9 cellular contexts compared by ENCODE assay signal in the genomic region with DNA sequence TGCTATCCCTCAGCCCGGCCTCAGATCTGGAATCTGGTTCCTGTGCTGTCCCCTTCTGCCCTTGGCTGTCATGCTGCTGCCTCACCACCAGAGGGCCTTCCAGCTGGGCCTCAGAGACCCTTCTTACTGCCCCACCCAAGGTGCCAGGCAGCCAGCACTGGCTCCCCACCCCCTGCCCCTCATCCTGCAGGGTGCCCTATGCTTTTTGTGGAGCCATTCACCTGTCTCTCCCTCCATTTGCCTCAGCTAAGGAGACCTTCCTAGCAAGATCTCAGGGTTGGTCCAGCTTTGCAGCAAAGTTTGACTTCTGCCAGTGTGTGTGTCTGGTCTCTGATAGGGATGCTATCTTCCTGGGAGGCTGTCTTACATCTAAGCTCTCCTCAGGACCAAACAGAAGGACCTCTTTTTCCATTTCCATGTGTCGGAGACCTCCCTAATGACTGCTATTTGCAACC. TPM values are rescaled to one million over a fixed set of nuclear protein-coding genes. Genes with fewer than 3 reads are reported as not detected.
DNase-seq lines count a peak whose midpoint lies in the region; ATAC-seq and TF ChIP-seq lines count a peak whose summit lies in the region.
"Had no signal": no experiment of that assay in that cellular context is flagged by ENCODE, and none has a peak within 500 bp of the region (broad histone marks: within the 10 kb centered on the region; RNA-seq: fewer than 3 reads in every experiment).

No MANE protein-coding gene starts in this region.

- H3K4me3 ChIP-seq in Karpas-422 (ENCODE audit: low read length) (no peak overlapping the region), WERI-Rb-1 (ENCODE audit: low read depth, low read length) (no peak overlapping the region)

- H3K4me3 Mint-ChIP-seq in naive B cell, result peak overlapping the region in 3 of 8 donors; percentile 6 to 61 (median 25)
- H3K4me3 Mint-ChIP-seq: dendritic cell treated with granulocyte-macrophage colony-stimulating factor and Interleukin-4, amounts not matched to agents 40 ng/mL and 50 ng/mL, for 4 days had no signal

- DNase-seq in SIG-M5 treated with dmso at 0.1 percent for 504 hours (lab: John Stamatoyannopoulos, UW; ENCODE audit: unreplicated experiment), result peak; percentile 28
- no peak for DNase-seq in SIG-M5 (lab: John Stamatoyannopoulos, UW)
- DNase-seq in Karpas-422, result peak; percentile 87
- DNase-seq in WERI-Rb-1, result peak; percentile 55
- peak; percentile 48 for DNase-seq in cerebellar cortex (ENCODE audit: low spot score)
- DNase-seq in naive B cell, result peak; percentile 59

- H3K4me1 ChIP-seq in Karpas-422 (ENCODE audit: low read length), result peaks cover 25% of the 10 kb centered on the region

- peaks cover 5% of the 10 kb centered on the region; the same call in 1 of the 2 replicates for H4K20me1 ChIP-seq in Karpas-422 (ENCODE audit: insufficient read depth, low read depth, low read length)

- H2AFZ ChIP-seq in Karpas-422 (ENCODE audit: low read length), result no peak overlapping the region

- H3K27me3 ChIP-seq in Karpas-422 (ENCODE audit: low read length), result no peaks in the 10 kb centered on the region; the same call in 1 of the 2 replicates
- peaks cover 4% of the 10 kb centered on the region for H3K27me3 ChIP-seq in WERI-Rb-1 (ENCODE audit: insufficient read depth, low read depth, severe bottlenecking)

- H3K36me3 ChIP-seq in Karpas-422 (ENCODE audit: insufficient read depth, low read length) (no peaks in the 10 kb centered on the region), WERI-Rb-1 (no peaks in the 10 kb centered on the region)

- H3K9me3 ChIP-seq in Karpas-422 (ENCODE audit: low read length) (no peaks in the 10 kb centered on the region), WERI-Rb-1 (ENCODE audit: severe bottlenecking) (no peaks in the 10 kb centered on the region)

- H3K9me2 ChIP-seq in Karpas-422 (replicated peaks; ENCODE audit: insufficient read depth, low read length), result no peaks in the 10 kb centered on the region

- H3K27ac ChIP-seq in Karpas-422 (ENCODE audit: low read length), result no peak overlapping the region
- no peak overlapping the region for H3K27ac ChIP-seq in WERI-Rb-1

- H3K27ac Mint-ChIP-seq in naive B cell, result peak overlapping the region in 1 of 6 donors; percentile 52
- H3K27ac Mint-ChIP-seq: dendritic cell treated with granulocyte-macrophage colony-stimulating factor and Interleukin-4, amounts not matched to agents 40 ng/mL and 50 ng/mL, for 4 days had no signal

- no peaks in the 10 kb centered on the region for H3K9me3 Mint-ChIP-seq in naive B cell
- H3K9me3 Mint-ChIP-seq: dendritic cell treated with granulocyte-macrophage colony-stimulating factor and Interleukin-4, amounts not matched to agents 40 ng/mL and 50 ng/mL, for 4 days had no signal

- H3K79me2 ChIP-seq in Karpas-422 (ENCODE audit: low read length), result no peaks in the 10 kb centered on the region

- no peak overlapping the region for H3K4me2 ChIP-seq in Karpas-422 (ENCODE audit: low read depth, low read length, poor library complexity, severe bottlenecking)

- H3K27me3 Mint-ChIP-seq in naive B cell, result peaks cover 48 to 76% (median 65%) of the 10 kb centered on the region in 3 donors

- no peak overlapping the region for H3K9ac ChIP-seq in Karpas-422 (ENCODE audit: low read length)

- peaks cover 0 to 9% of the 10 kb centered on the region in 2 donors for H3K36me3 Mint-ChIP-seq in naive B cell

- peak; percentile 90 for TF ChIP-seq CTCF in WERI-Rb-1 (IDR thresholded peaks at IDR 0.05; ENCODE audit: low read depth, low read length)

- ATAC-seq in naive B cell (ENCODE audit: low read depth in 2 of 2) (peak; percentile 21 to 27), HG02571 (IDR thresholded peaks at IDR 0.05; ENCODE audit: unreplicated experiment) (no peak), GM18907 (IDR thresholded peaks at IDR 0.05; ENCODE audit: unreplicated experiment) (no peak)

- H3K4me1 Mint-ChIP-seq in naive B cell, result peaks cover 14 to 19% (median 18%) of the 10 kb centered on the region in 3 donors

RNA-seq across cellular contexts. Expression of a gene that starts 1.9 kb away (rescaled TPM):
- total RNA-seq in Karpas-422 (2014; rRNA removed; shearing (Covaris generic); ENCODE audit: low replicate concordance), result not detected in 2 replicates
- not detected for polyA plus RNA-seq in naive B cell (ENCODE audit: low read depth in 6 of 6)

RNA-seq across cellular contexts. Expression of a gene that starts 21.3 kb away (rescaled TPM):
- 80.1 and 108 TPM in 2 replicates for total RNA-seq in Karpas-422 (2014; rRNA removed; shearing (Covaris generic); ENCODE audit: low replicate concordance)
- 10 to 100 TPM; 33.9 to 57.3 (median 39.1) TPM for polyA plus RNA-seq in naive B cell (ENCODE audit: low read depth in 6 of 6)

RNA-seq across cellular contexts. Expression of a gene that starts 22.0 kb away (rescaled TPM):
- 30.3 and 49.6 TPM in 2 replicates for total RNA-seq in Karpas-422 (2014; rRNA removed; shearing (Covaris generic); ENCODE audit: low replicate concordance)
- polyA plus RNA-seq in naive B cell (ENCODE audit: low read depth in 6 of 6), result 1 to 10 TPM; 2.1 to 4.3 (median 2.4) TPM

RNA-seq across cellular contexts. Expression of a gene that starts 33.8 kb away (rescaled TPM):
- total RNA-seq in Karpas-422 (2014; rRNA removed; shearing (Covaris generic); ENCODE audit: low replicate concordance), result 5.0 and 9.5 TPM in 2 replicates
- polyA plus RNA-seq in naive B cell (ENCODE audit: low read depth in 6 of 6), result not detected

RNA-seq across cellular contexts. Expression of a gene that starts 41.5 kb away (rescaled TPM):
- total RNA-seq in Karpas-422 (2014; rRNA removed; shearing (Covaris generic); ENCODE audit: low replicate concordance), result 61.6 and 62.9 TPM in 2 replicates
- polyA plus RNA-seq in naive B cell (ENCODE audit: low read depth in 6 of 6), result 10 to 100 TPM; 24.6 to 45.7 (median 30.0) TPM

Comparison
In these comparisons a context has a peak if more than half of its experiments do, and no peak if none do; other contexts are left out.
1. ATAC-seq: peak in naive B cell (2 of 2); none in HG02571 (single experiment) and GM18907 (single experiment).